In the genomic region with DNA sequence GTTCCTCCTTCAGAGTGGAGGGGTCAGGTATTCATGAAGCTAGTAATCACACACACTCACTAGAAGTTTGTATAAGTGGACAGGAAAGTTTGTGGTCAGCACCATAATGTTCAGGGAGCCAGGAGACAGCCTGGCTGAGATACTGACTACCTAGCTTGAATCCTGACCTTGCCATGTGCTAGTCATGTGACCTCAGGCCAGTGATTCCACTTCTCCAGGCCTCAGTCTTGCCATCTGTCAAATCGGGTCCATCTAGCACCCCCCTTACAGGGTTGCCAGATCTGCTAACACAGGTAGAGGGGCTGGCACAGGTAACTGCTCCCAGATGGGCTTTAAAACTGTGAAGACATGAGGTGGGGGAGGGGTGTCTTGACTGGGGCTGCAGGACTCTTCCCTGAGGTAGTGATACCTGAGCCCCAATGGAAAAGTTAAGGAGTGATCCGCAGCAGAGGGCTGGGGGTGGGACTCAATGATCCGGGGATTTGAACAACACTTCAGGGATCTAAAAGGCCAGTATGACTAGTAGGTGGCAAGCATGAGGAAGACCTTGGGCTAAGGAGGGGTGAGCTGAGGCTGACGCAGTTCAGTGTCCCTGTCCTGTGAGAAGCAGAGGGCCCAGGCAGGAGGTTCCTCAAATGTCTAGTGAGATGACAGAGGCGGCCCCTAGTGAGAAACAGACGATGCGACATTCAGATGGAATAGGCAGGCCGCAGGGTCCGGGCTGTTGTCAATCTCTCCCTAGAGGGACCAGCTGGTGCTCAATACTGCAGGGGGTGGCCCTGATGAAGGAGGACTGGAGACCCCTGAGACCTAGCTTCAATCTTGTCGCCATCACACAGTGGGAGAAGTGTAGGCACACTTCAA, we compare ENCODE assay signal across 13 cellular contexts. TPM values are rescaled to one million over a fixed set of nuclear protein-coding genes. Genes with fewer than 3 reads are reported as not detected.
A peak's percentile ranks its signal among the peaks of the same experiment; 100 is the strongest.
DNase-seq lines count a peak whose midpoint lies in the region; ATAC-seq and TF ChIP-seq lines count a peak whose summit lies in the region.
"Had no signal": no experiment of that assay in that cellular context is flagged by ENCODE, and none has a peak within 500 bp of the region (broad histone marks: within the 10 kb centered on the region; RNA-seq: fewer than 3 reads in every experiment).

No MANE protein-coding gene starts in this region.

- no peak for TF ChIP-seq EP300 in stomach (IDR thresholded peaks at IDR 0.05)

- TF ChIP-seq CTCF in GM23338 (conservative IDR thresholded peaks at IDR 0.05; ENCODE audit: low read depth in 2 of 2), result peak in 1 of 2 experiments; percentile 27; a peak in 2 of 4 replicates
- TF ChIP-seq CTCF in WERI-Rb-1 (IDR thresholded peaks at IDR 0.05; ENCODE audit: low read depth, low read length), result no peak
- TF ChIP-seq CTCF in heart right ventricle (IDR thresholded peaks at IDR 0.05), result no peak
- TF ChIP-seq CTCF in stomach (IDR thresholded peaks at IDR 0.05), result no peak

- DNase-seq in GM23338 (ENCODE audit: low spot score) (peak; percentile 35), WERI-Rb-1 (peak; percentile 43), heart right ventricle (no peak), stomach (no peak), dermis blood vessel endothelial cell (no peak)
- DNase-seq in T-helper 2 cell treated with Interferon-gamma antibody and Interleukin-4, amounts not matched to agents 5 μg/mL and 100 μg/mL, for 36 hours (ENCODE audit: low spot score), result no peak
- DNase-seq: activated CD4-positive, alpha-beta T cell treated with anti-CD3 and anti-CD28 coated beads, Interleukin-2, amount 50 U/mL, for 4 hours; NCI-H524 had no signal

- peaks cover 19% of the 10 kb centered on the region for H3K27me3 Mint-ChIP-seq in GM23338 (ENCODE audit: insufficient read depth, low read depth, poor library complexity)
- H3K27me3 Mint-ChIP-seq in T-helper 2 cell treated with Interferon-gamma antibody and Interleukin-4, amounts not matched to agents 5 μg/mL and 100 μg/mL, for 36 hours (ENCODE audit: low read depth), result no peaks in the 10 kb centered on the region

- H3K4me3 ChIP-seq in GM23338 (no peak overlapping the region), WERI-Rb-1 (ENCODE audit: low read depth, low read length) (no peak overlapping the region), heart right ventricle (no peak overlapping the region), stomach (no peak overlapping the region)
- H3K4me3 ChIP-seq: SK-N-MC had no signal

- H3K36me3 Mint-ChIP-seq in GM23338 (ENCODE audit: low read depth), result peaks cover 24% of the 10 kb centered on the region
- H3K36me3 Mint-ChIP-seq in T-helper 2 cell treated with Interferon-gamma antibody and Interleukin-4, amounts not matched to agents 5 μg/mL and 100 μg/mL, for 36 hours (ENCODE audit: low read depth), result peaks cover 8% of the 10 kb centered on the region

- ATAC-seq in GM23338, result no peak; the same call in 2 of the 3 replicates
- no peak for ATAC-seq in heart right ventricle
- ATAC-seq in GM19463 (IDR thresholded peaks at IDR 0.05; ENCODE audit: unreplicated experiment), result no peak
- ATAC-seq in HG03521 (IDR thresholded peaks at IDR 0.05; ENCODE audit: unreplicated experiment), result no peak

- H3K4me1 ChIP-seq in GM23338 (ENCODE audit: insufficient read depth) (peaks cover 12% of the 10 kb centered on the region), heart right ventricle (peaks cover 0 to 36% (median 12%) of the 10 kb centered on the region in 9 donors), stomach (peaks cover 0 to 23% (median 14%) of the 10 kb centered on the region in 4 donors)

- H3K27me3 ChIP-seq in GM23338 (ENCODE audit: insufficient read depth), result no peaks in the 10 kb centered on the region
- H3K27me3 ChIP-seq in WERI-Rb-1 (ENCODE audit: insufficient read depth, low read depth, severe bottlenecking), result no peaks in the 10 kb centered on the region
- H3K27me3 ChIP-seq in heart right ventricle, result no peaks in the 10 kb centered on the region
- H3K27me3 ChIP-seq in stomach, result no peaks in the 10 kb centered on the region

- no peak for TF ChIP-seq POLR2A in stomach (IDR thresholded peaks at IDR 0.05)

- H4K20me1 ChIP-seq in GM23338 (replicated peaks; ENCODE audit: insufficient read depth), result no peaks in the 10 kb centered on the region

- H3F3A ChIP-seq in GM23338 (replicated peaks; ENCODE audit: low read depth), result no peaks in the 10 kb centered on the region

- intact Hi-C loops in heart right ventricle (cut with DNase I), result loop anchor here in 1 of 10 donors (5.0 kb wide), 1 partner anchor 69 kb away; no protein-coding TSS in a partner anchor
- intact Hi-C loops in stomach (cut with DNase I; ENCODE audit: low total_unique reads), result no loop called here

- no peak overlapping the region for H3K4me2 ChIP-seq in GM23338

- H3K79me2 ChIP-seq in GM23338 (replicated peaks; ENCODE audit: insufficient read depth), result no peaks in the 10 kb centered on the region

- H3K9me2 ChIP-seq in GM23338 (ENCODE audit: insufficient read depth), result no peaks in the 10 kb centered on the region

- H3K9me3 Mint-ChIP-seq in GM23338, result 0 out of 3 replicates have a peak, but pooled peaks cover 3% of the 10 kb centered on the region
- H3K9me3 Mint-ChIP-seq in T-helper 2 cell treated with Interferon-gamma antibody and Interleukin-4, amounts not matched to agents 5 μg/mL and 100 μg/mL, for 36 hours, result no peaks in the 10 kb centered on the region
- H3K9me3 Mint-ChIP-seq: HFFc6 had no signal

- H3K27ac ChIP-seq in GM23338 (ENCODE audit: low read depth) (peak overlapping the region; percentile 53; the same call in 1 of the 2 replicates), WERI-Rb-1 (no peak overlapping the region), heart right ventricle (peak overlapping the region in 9 of 10 donors; percentile 28 to 80 (median 44)), stomach (peak overlapping the region in 3 of 5 donors; percentile 58 to 61 (median 61))
- H3K27ac ChIP-seq: SK-N-MC had no signal

- peaks cover 15% of the 10 kb centered on the region for H3K4me1 Mint-ChIP-seq in GM23338
- H3K4me1 Mint-ChIP-seq in T-helper 2 cell treated with Interferon-gamma antibody and Interleukin-4, amounts not matched to agents 5 μg/mL and 100 μg/mL, for 36 hours (ENCODE audit: low read depth), result peaks cover 3% of the 10 kb centered on the region

- H3K9me3 ChIP-seq in WERI-Rb-1 (ENCODE audit: severe bottlenecking) (no peaks in the 10 kb centered on the region), heart right ventricle (no peaks in the 10 kb centered on the region), stomach (no peaks in the 10 kb centered on the region)

- peak overlapping the region; percentile 43; the same call in 1 of the 2 replicates for H3K27ac Mint-ChIP-seq in GM23338
- H3K27ac Mint-ChIP-seq in T-helper 2 cell treated with Interferon-gamma antibody and Interleukin-4, amounts not matched to agents 5 μg/mL and 100 μg/mL, for 36 hours, result no peak overlapping the region

- 78 to 79% methylated on average over 10 of the region's 10 CpGs for WGBS in heart right ventricle, 2 donors
- WGBS in stomach, 5 donors, result 78 to 87% (median 84%) methylated on average over 10 of the region's 10 CpGs

- no peak overlapping the region for H2AFZ ChIP-seq in GM23338

- H3K36me3 ChIP-seq in GM23338 (ENCODE audit: insufficient read depth) (no peaks in the 10 kb centered on the region), WERI-Rb-1 (peaks cover 19% of the 10 kb centered on the region), heart right ventricle (peaks cover 0 to 53% (median 9%) of the 10 kb centered on the region in 9 donors), stomach (peaks cover 23 to 61% (median 50%) of the 10 kb centered on the region in 4 donors)

- H3K4me3 Mint-ChIP-seq in GM23338, result no peak overlapping the region
- H3K4me3 Mint-ChIP-seq in T-helper 2 cell treated with Interferon-gamma antibody and Interleukin-4, amounts not matched to agents 5 μg/mL and 100 μg/mL, for 36 hours, result no peak overlapping the region
- H3K4me3 Mint-ChIP-seq: HFFc6 had no signal

TF ChIP-seq in GM23338, 12 proteins besides CTCF, POLR2A, EP300 and RAD21 (continues in another document):
- TF ChIP-seq ZNF114 (CRISPR knock-in tag; IDR thresholded peaks at IDR 0.05) (no peak), POLR2AphosphoS5 (IDR thresholded peaks at IDR 0.05; ENCODE audit: low read depth) (no peak)

RNA-seq across cellular contexts. Expression of a gene that starts 8.5 kb away (rescaled TPM):
- total RNA-seq in GM23338 (2014; rRNA removed; shearing (Covaris generic)), result 10.3 and 14.9 TPM in 2 replicates
- polyA plus RNA-seq in GM23338 (2016; fragmentation: Nextera tagmentation; extraction: Ambion mirVana), result 16.7 and 17.9 TPM in 2 replicates
- 10 to 100 TPM in 2 of 10 donors, 1 to 10 TPM in 8; 5.3 to 11.4 (median 8.4) TPM for total RNA-seq in heart right ventricle
- polyA plus RNA-seq in heart right ventricle, result 10 to 100 TPM in 1 of 2 donors, 1 to 10 TPM in 1; 3.6 to 12.8 TPM
- total RNA-seq in stomach, result 10 to 100 TPM in 2 of 5 donors, 1 to 10 TPM in 2, under 1 TPM in 1; 0.73 to 24.6 (median 8.2) TPM
- polyA plus RNA-seq in stomach, result 1 to 10 TPM; 5.5 to 9.7 (median 8.2) TPM
- total RNA-seq in dermis blood vessel endothelial cell, result 1.0 and 2.0 TPM in 2 replicates

RNA-seq across cellular contexts. Expression of a gene that starts 9.2 kb away (rescaled TPM):
- total RNA-seq in GM23338 (2014; rRNA removed; shearing (Covaris generic)), result 239 and 295 TPM in 2 replicates
- polyA plus RNA-seq in GM23338 (2016; fragmentation: Nextera tagmentation; extraction: Ambion mirVana), result 321 and 326 TPM in 2 replicates
- 10 to 100 TPM; 24.0 to 40.6 (median 34.4) TPM for total RNA-seq in heart right ventricle
- 10 to 100 TPM; 35.3 to 36.7 TPM for polyA plus RNA-seq in heart right ventricle
- 100 to 1,000 TPM in 2 of 5 donors, 10 to 100 TPM in 2, 1 to 10 TPM in 1; 4.9 to 258 (median 46.0) TPM for total RNA-seq in stomach
- 10 to 100 TPM; 33.1 to 74.6 (median 71.6) TPM for polyA plus RNA-seq in stomach
- 22.1 and 45.8 TPM in 2 replicates for total RNA-seq in dermis blood vessel endothelial cell

RNA-seq across cellular contexts. Expression of a gene that starts 24.8 kb away (rescaled TPM):
- total RNA-seq in GM23338 (2014; rRNA removed; shearing (Covaris generic)), result 9.8 and 12.6 TPM in 2 replicates
- 5.3 and 5.4 TPM in 2 replicates for polyA plus RNA-seq in GM23338 (2016; fragmentation: Nextera tagmentation; extraction: Ambion mirVana)
- total RNA-seq in heart right ventricle, result 10 to 100 TPM in 3 of 10 donors, 1 to 10 TPM in 7; 6.2 to 15.3 (median 9.1) TPM
- 10 to 100 TPM; 16.8 to 17.3 TPM for polyA plus RNA-seq in heart right ventricle
- 10 to 100 TPM; 17.8 to 84.0 (median 31.4) TPM for total RNA-seq in stomach
- 10 to 100 TPM; 19.7 to 32.2 (median 20.5) TPM for polyA plus RNA-seq in stomach
- 30.6 and 33.4 TPM in 2 replicates for total RNA-seq in dermis blood vessel endothelial cell

RNA-seq across cellular contexts. Expression of a gene that starts 25.1 kb away (rescaled TPM):
- total RNA-seq in GM23338 (2014; rRNA removed; shearing (Covaris generic)), result 42.6 and 59.6 TPM in 2 replicates
- polyA plus RNA-seq in GM23338 (2016; fragmentation: Nextera tagmentation; extraction: Ambion mirVana), result 13.4 and 13.9 TPM in 2 replicates
- total RNA-seq in heart right ventricle, result 10 to 100 TPM; 17.9 to 34.3 (median 27.3) TPM
- polyA plus RNA-seq in heart right ventricle, result 10 to 100 TPM; 26.3 to 34.4 TPM
- total RNA-seq in stomach, result 10 to 100 TPM; 40.9 to 91.5 (median 52.3) TPM
- polyA plus RNA-seq in stomach, result 10 to 100 TPM; 26.9 to 35.2 (median 29.2) TPM
- total RNA-seq in dermis blood vessel endothelial cell, result 31.8 and 38.8 TPM in 2 replicates

RNA-seq across cellular contexts. Expression of a gene that starts 33.6 kb away (rescaled TPM):
- total RNA-seq in GM23338 (2014; rRNA removed; shearing (Covaris generic)), result not detected in 2 replicates
- polyA plus RNA-seq in GM23338 (2016; fragmentation: Nextera tagmentation; extraction: Ambion mirVana), result not detected in 2 replicates
- 1 to 10 TPM in 3 of 10 donors, under 1 TPM in 2, not detected in 5; 0.63 to 1.7 (median 1.0) TPM for total RNA-seq in heart right ventricle
- 1 to 10 TPM; 2.0 to 2.4 TPM for polyA plus RNA-seq in heart right ventricle
- total RNA-seq in stomach, result 1 to 10 TPM in 2 of 5 donors, not detected in 3; 2.9 to 8.1 TPM
- 10 to 100 TPM in 1 of 3 donors, 1 to 10 TPM in 1, not detected in 1; 2.8 to 10.1 TPM for polyA plus RNA-seq in stomach
- 0.68 TPM in 1 of 2 replicates, not detected in the other for total RNA-seq in dermis blood vessel endothelial cell
- total RNA-seq: HFFc6, renal cortical epithelial cell had no signal

Comparison
In these comparisons a context has a peak if more than half of its experiments do, and no peak if none do; other contexts are left out.
1. DNase-seq: peak in GM23338 (single experiment) and WERI-Rb-1 (single experiment); none in heart right ventricle (0 of 2), stomach (single experiment), dermis blood vessel endothelial cell (single experiment) and T-helper 2 cell treated with Interferon-gamma antibody and Interleukin-4, amounts not matched to agents 5 μg/mL and 100 μg/mL, for 36 hours (single experiment).